16 cellular contexts compared by ENCODE assay signal in the genomic region with DNA sequence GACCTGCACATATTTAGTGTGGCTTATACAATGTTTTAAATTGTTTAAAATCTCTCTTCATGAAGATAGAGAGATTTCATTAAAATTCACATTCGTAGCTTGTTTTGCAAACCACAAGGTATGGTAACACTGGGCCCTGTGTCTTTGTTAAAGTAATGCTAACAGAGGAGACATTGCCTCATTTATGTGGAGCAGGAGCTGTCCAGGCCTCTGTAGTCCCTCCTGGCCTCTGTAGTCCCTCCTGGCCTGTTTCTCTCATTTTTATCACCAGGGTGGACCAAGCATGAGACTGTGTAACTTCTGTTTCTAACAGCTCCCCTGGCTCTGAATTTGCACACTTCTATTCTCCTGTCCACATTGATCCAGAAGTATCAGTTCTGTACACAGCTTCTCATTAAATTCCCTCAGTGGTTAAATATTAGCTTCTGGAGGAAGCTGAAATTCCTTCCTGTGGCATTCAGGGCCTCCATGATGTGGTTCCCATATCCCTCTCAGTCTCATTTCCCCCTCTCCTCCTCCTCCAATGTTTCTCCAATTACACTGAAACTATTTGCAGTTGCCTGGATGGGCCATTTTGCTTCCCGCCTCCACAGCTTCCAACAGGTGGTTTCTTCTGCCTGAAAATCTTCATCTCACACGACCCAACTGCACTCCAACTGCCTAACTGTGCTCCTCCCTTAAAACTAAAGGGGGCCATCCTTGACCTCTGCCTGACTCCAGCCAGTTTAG.
DNase-seq lines count a peak whose midpoint lies in the region; ATAC-seq and TF ChIP-seq lines count a peak whose summit lies in the region.
"Had no signal": no experiment of that assay in that cellular context is flagged by ENCODE, and none has a peak within 500 bp of the region (broad histone marks: within the 10 kb centered on the region; RNA-seq: fewer than 3 reads in every experiment).

No MANE protein-coding gene starts in this region.

- H3K36me3 Mint-ChIP-seq in CD4-positive, CD25-positive, alpha-beta regulatory T cell = peaks cover 40% of the 10 kb centered on the region
- H3K36me3 Mint-ChIP-seq in GM23338 (ENCODE audit: low read depth) = no peaks in the 10 kb centered on the region
- peaks cover 42% of the 10 kb centered on the region for H3K36me3 Mint-ChIP-seq in chondrocyte (ENCODE audit: low read depth)

- peak overlapping the region; percentile 91 for H2AFZ ChIP-seq in GM23338

- no peaks in the 10 kb centered on the region for H3F3A ChIP-seq in GM23338 (replicated peaks; ENCODE audit: low read depth)

- H3K9me3 ChIP-seq in CD4-positive, CD25-positive, alpha-beta regulatory T cell (ENCODE audit: control insufficient read depth in 2 of 2, low read length in 2 of 2) = no peaks in the 10 kb centered on the region
- H3K9me3 ChIP-seq: transverse colon had no signal

- peaks cover 34 to 66% (median 50%) of the 10 kb centered on the region in 4 donors for H3K4me1 Mint-ChIP-seq in CD4-positive, CD25-positive, alpha-beta regulatory T cell
- H3K4me1 Mint-ChIP-seq in GM23338 (peaks cover 41% of the 10 kb centered on the region), chondrocyte (ENCODE audit: low read depth) (peaks cover 20% of the 10 kb centered on the region)

- H3K9me3 Mint-ChIP-seq in CD4-positive, CD25-positive, alpha-beta regulatory T cell = no peaks in the 10 kb centered on the region
- H3K9me3 Mint-ChIP-seq in GM23338 = no peaks in the 10 kb centered on the region; the same call in 2 of the 3 replicates
- H3K9me3 Mint-ChIP-seq in chondrocyte (ENCODE audit: low read depth) = no peaks in the 10 kb centered on the region

- 0 out of 2 replicates have a peak overlapping the region, but pooled peaks have one; percentile 41 for H3K4me2 ChIP-seq in GM23338

- no peaks in the 10 kb centered on the region for H3K27me3 ChIP-seq in CD4-positive, CD25-positive, alpha-beta regulatory T cell (ENCODE audit: control insufficient read depth, insufficient read depth, low read length)
- no peaks in the 10 kb centered on the region for H3K27me3 ChIP-seq in GM23338 (ENCODE audit: insufficient read depth)
- H3K27me3 ChIP-seq: transverse colon had no signal

- H3K4me3 ChIP-seq in CD4-positive, CD25-positive, alpha-beta regulatory T cell (ENCODE audit: low read depth, low read length) = no peak overlapping the region
- no peak overlapping the region for H3K4me3 ChIP-seq in GM23338
- H3K4me3 ChIP-seq: K562, transverse colon had no signal

- H3K4me3 Mint-ChIP-seq in CD4-positive, CD25-positive, alpha-beta regulatory T cell = peak overlapping the region in 2 of 4 donors; percentile 2 to 31
- H3K4me3 Mint-ChIP-seq in GM23338 = no peak overlapping the region
- no peak overlapping the region for H3K4me3 Mint-ChIP-seq in chondrocyte (ENCODE audit: unreplicated experiment)
- H3K4me3 Mint-ChIP-seq: B cell had no signal

- H3K36me3 ChIP-seq in CD4-positive, CD25-positive, alpha-beta regulatory T cell (ENCODE audit: control insufficient read depth, insufficient read depth, low read length) = peaks cover 32% of the 10 kb centered on the region
- no peaks in the 10 kb centered on the region for H3K36me3 ChIP-seq in GM23338 (ENCODE audit: insufficient read depth)

- ATAC-seq in CD4-positive, CD25-positive, alpha-beta regulatory T cell (ENCODE audit: low read depth in 2 of 2) = no peak
- ATAC-seq in GM23338 (peak; percentile 36; the same call in 1 of the 3 replicates), HG03520 (IDR thresholded peaks at IDR 0.05; ENCODE audit: unreplicated experiment) (no peak), GM18505 (IDR thresholded peaks at IDR 0.05; ENCODE audit: unreplicated experiment) (no peak)
- ATAC-seq: K562, PC-3 had no signal

- H3K27ac ChIP-seq in CD4-positive, CD25-positive, alpha-beta regulatory T cell (ENCODE audit: insufficient read depth, low read length, poor library complexity, severe bottlenecking) = no peak overlapping the region
- H3K27ac ChIP-seq in GM23338 (ENCODE audit: low read depth) = no peak overlapping the region

- DNase-seq in CD4-positive, CD25-positive, alpha-beta regulatory T cell = no peak
- DNase-seq in GM23338 (ENCODE audit: low spot score) (peak; percentile 13), chondrocyte (ENCODE audit: low spot score) (no peak), myocyte (ENCODE audit: low read depth) (peak; percentile 79), COLO829 (ENCODE audit: low spot score) (no peak), DMS153 (lab: John Stamatoyannopoulos, UW) (no peak)
- DNase-seq: activated T-cell treated with anti-CD3 and anti-CD28 coated beads, Interleukin-2, amount 50 U/mL, for 48 hours; amygdala; NCI-H1105; NCI-H446 treated with DMSO at 0.1 percent for 48 hours; PC-3; transverse colon had no signal

- H4K20me1 ChIP-seq in GM23338 (replicated peaks; ENCODE audit: insufficient read depth) = no peaks in the 10 kb centered on the region

- H3K4me1 ChIP-seq in CD4-positive, CD25-positive, alpha-beta regulatory T cell (ENCODE audit: control insufficient read depth, insufficient read depth, low read length, poor library complexity, severe bottlenecking) = peaks cover 34% of the 10 kb centered on the region
- peaks cover 29% of the 10 kb centered on the region for H3K4me1 ChIP-seq in GM23338 (ENCODE audit: insufficient read depth)

- H3K9me2 ChIP-seq in GM23338 (ENCODE audit: insufficient read depth) = no peaks in the 10 kb centered on the region

- H3K27ac Mint-ChIP-seq in CD4-positive, CD25-positive, alpha-beta regulatory T cell = peak overlapping the region; percentile 33 to 83 (median 63)
- H3K27ac Mint-ChIP-seq in GM23338 = no peak overlapping the region; the same call in 1 of the 2 replicates
- peak overlapping the region; percentile 46 for H3K27ac Mint-ChIP-seq in chondrocyte (ENCODE audit: unreplicated experiment)
- H3K27ac Mint-ChIP-seq: B cell had no signal

- H3K27me3 Mint-ChIP-seq in CD4-positive, CD25-positive, alpha-beta regulatory T cell = no peaks in the 10 kb centered on the region
- H3K27me3 Mint-ChIP-seq in GM23338 (ENCODE audit: insufficient read depth, low read depth, poor library complexity) (no peaks in the 10 kb centered on the region), chondrocyte (ENCODE audit: low read depth) (no peaks in the 10 kb centered on the region)
- H3K27me3 Mint-ChIP-seq: B cell had no signal

- no peaks in the 10 kb centered on the region for H3K79me2 ChIP-seq in GM23338 (replicated peaks; ENCODE audit: insufficient read depth)

- TF ChIP-seq CTCF in GM23338 (conservative IDR thresholded peaks at IDR 0.05; ENCODE audit: low read depth in 2 of 2) = no peak
- TF ChIP-seq CTCF in chondrocyte (IDR thresholded peaks at IDR 0.05) = no peak

- TF ChIP-seq POLR2A in GM18505 (IDR thresholded peaks at IDR 0.05; ENCODE audit: borderline replicate concordance, extremely low read depth, insufficient read depth, insufficient read length) = no peak

TF ChIP-seq in GM23338, 12 proteins besides CTCF, POLR2A, EP300 and RAD21:
- no peak for TF ChIP-seq JUNB (IDR thresholded peaks at IDR 0.05; ENCODE audit: unreplicated experiment)
- TF ChIP-seq EZH2 (IDR thresholded peaks at IDR 0.05; ENCODE audit: low read depth, unreplicated experiment) = no peak
- TF ChIP-seq, protein P1, sequence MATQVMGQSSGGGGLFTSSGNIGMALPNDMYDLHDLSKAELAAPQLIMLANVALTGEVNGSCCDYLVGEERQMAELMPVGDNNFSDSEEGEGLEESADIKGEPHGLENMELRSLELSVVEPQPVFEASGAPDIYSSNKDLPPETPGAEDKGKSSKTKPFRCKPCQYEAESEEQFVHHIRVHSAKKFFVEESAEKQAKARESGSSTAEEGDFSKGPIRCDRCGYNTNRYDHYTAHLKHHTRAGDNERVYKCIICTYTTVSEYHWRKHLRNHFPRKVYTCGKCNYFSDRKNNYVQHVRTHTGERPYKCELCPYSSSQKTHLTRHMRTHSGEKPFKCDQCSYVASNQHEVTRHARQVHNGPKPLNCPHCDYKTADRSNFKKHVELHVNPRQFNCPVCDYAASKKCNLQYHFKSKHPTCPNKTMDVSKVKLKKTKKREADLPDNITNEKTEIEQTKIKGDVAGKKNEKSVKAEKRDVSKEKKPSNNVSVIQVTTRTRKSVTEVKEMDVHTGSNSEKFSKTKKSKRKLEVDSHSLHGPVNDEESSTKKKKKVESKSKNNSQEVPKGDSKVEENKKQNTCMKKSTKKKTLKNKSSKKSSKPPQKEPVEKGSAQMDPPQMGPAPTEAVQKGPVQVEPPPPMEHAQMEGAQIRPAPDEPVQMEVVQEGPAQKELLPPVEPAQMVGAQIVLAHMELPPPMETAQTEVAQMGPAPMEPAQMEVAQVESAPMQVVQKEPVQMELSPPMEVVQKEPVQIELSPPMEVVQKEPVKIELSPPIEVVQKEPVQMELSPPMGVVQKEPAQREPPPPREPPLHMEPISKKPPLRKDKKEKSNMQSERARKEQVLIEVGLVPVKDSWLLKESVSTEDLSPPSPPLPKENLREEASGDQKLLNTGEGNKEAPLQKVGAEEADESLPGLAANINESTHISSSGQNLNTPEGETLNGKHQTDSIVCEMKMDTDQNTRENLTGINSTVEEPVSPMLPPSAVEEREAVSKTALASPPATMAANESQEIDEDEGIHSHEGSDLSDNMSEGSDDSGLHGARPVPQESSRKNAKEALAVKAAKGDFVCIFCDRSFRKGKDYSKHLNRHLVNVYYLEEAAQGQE (IDR thresholded peaks at IDR 0.05; ENCODE audit: unreplicated experiment) = peak; percentile 43

Comparison
In these comparisons a context has a peak if more than half of its experiments do, and no peak if none do; other contexts are left out.
1. DNase-seq: peak in GM23338 (single experiment) and myocyte (single experiment); none in CD4-positive, CD25-positive, alpha-beta regulatory T cell (0 of 3), chondrocyte (single experiment), COLO829 (single experiment) and DMS153 (single experiment).